ENCODE assay signal across 10 cellular contexts in genomic region chr4:164700471-164700870, GRCh38. TPM values are rescaled to one million over a fixed set of nuclear protein-coding genes. Genes with fewer than 3 reads are reported as not detected.
DNase-seq lines count a peak whose midpoint lies in the region; ATAC-seq and TF ChIP-seq lines count a peak whose summit lies in the region.
"Had no signal": no experiment of that assay in that cellular context is flagged by ENCODE, and none has a peak within 500 bp of the region (broad histone marks: within the 10 kb centered on the region; RNA-seq: fewer than 3 reads in every experiment).

No MANE protein-coding gene starts in this region.

- DNase-seq in activated naive CD8-positive, alpha-beta T cell treated with anti-CD3 and anti-CD28 coated beads, Interleukin-2, amount 50 U/mL, for 24 hours: peak; percentile 2
- no peak for DNase-seq in activated naive CD8-positive, alpha-beta T cell treated with anti-CD3 and anti-CD28 coated beads for 36 hours
- DNase-seq in cerebellar cortex (ENCODE audit: low spot score) (peak; percentile 43), superior temporal gyrus (ENCODE audit: extremely low spot score) (peak; percentile 61)
- no peak for DNase-seq in stimulated activated CD4-positive, alpha-beta T cell treated with anti-CD3 and anti-CD28 coated beads, Interleukin-2, amount 100 ng/mL, for 24 hours
- no peak for DNase-seq in activated naive CD4-positive, alpha-beta T cell treated with Interleukin-2 at 50 U/mL for 16 hours
- no peak for DNase-seq in stimulated activated CD4-positive, alpha-beta T cell treated with anti-CD3 and anti-CD28 coated beads, Interleukin-4, amount 100 ng/mL, for 24 hours

- H3K4me1 Mint-ChIP-seq in activated naive CD8-positive, alpha-beta T cell treated with anti-CD3 and anti-CD28 coated beads, Interleukin-2, amount 50 U/mL, for 24 hours: peaks cover 1% of the 10 kb centered on the region
- no peaks in the 10 kb centered on the region for H3K4me1 Mint-ChIP-seq in activated naive CD8-positive, alpha-beta T cell treated with anti-CD3 and anti-CD28 coated beads for 36 hours
- H3K4me1 Mint-ChIP-seq: memory B cell had no signal

- H3K9me3 Mint-ChIP-seq in activated naive CD8-positive, alpha-beta T cell treated with anti-CD3 and anti-CD28 coated beads, Interleukin-2, amount 50 U/mL, for 24 hours: no peaks in the 10 kb centered on the region
- H3K9me3 Mint-ChIP-seq in activated naive CD8-positive, alpha-beta T cell treated with anti-CD3 and anti-CD28 coated beads for 36 hours: no peaks in the 10 kb centered on the region

- no peak overlapping the region for H3K27ac Mint-ChIP-seq in activated naive CD8-positive, alpha-beta T cell treated with anti-CD3 and anti-CD28 coated beads, Interleukin-2, amount 50 U/mL, for 24 hours
- H3K27ac Mint-ChIP-seq in activated naive CD8-positive, alpha-beta T cell treated with anti-CD3 and anti-CD28 coated beads for 36 hours: no peak overlapping the region
- H3K27ac Mint-ChIP-seq: memory B cell had no signal

- no peak for ATAC-seq in activated naive CD8-positive, alpha-beta T cell treated with anti-CD3 and anti-CD28 coated beads, Interleukin-2, amount 50 U/mL, for 24 hours

- H3K4me3 Mint-ChIP-seq in activated naive CD8-positive, alpha-beta T cell treated with anti-CD3 and anti-CD28 coated beads, Interleukin-2, amount 50 U/mL, for 24 hours: no peak overlapping the region
- H3K4me3 Mint-ChIP-seq in activated naive CD8-positive, alpha-beta T cell treated with anti-CD3 and anti-CD28 coated beads for 36 hours: no peak overlapping the region
- H3K4me3 Mint-ChIP-seq: memory B cell had no signal

- TF ChIP-seq CTCF in LNCAP (IDR thresholded peaks at IDR 0.05): peak; percentile 48; the same call in 1 of the 2 replicates

- H3K27me3 Mint-ChIP-seq in activated naive CD8-positive, alpha-beta T cell treated with anti-CD3 and anti-CD28 coated beads, Interleukin-2, amount 50 U/mL, for 24 hours: no peaks in the 10 kb centered on the region
- no peaks in the 10 kb centered on the region for H3K27me3 Mint-ChIP-seq in activated naive CD8-positive, alpha-beta T cell treated with anti-CD3 and anti-CD28 coated beads for 36 hours

- no peaks in the 10 kb centered on the region for H3K36me3 Mint-ChIP-seq in activated naive CD8-positive, alpha-beta T cell treated with anti-CD3 and anti-CD28 coated beads, Interleukin-2, amount 50 U/mL, for 24 hours (ENCODE audit: low read depth)
- H3K36me3 Mint-ChIP-seq in activated naive CD8-positive, alpha-beta T cell treated with anti-CD3 and anti-CD28 coated beads for 36 hours: no peaks in the 10 kb centered on the region
- H3K36me3 Mint-ChIP-seq: memory B cell had no signal

RNA-seq across cellular contexts. Expression of gene SMIM31, which starts 53.5 kb away (rescaled TPM):
- total RNA-seq in activated naive CD8-positive, alpha-beta T cell treated with anti-CD3 and anti-CD28 coated beads for 36 hours: not detected
- total RNA-seq: cardiac muscle cell had no signal

Comparison
In these comparisons a context has a peak if more than half of its experiments do, and no peak if none do; other contexts are left out.
1. DNase-seq: peak in activated naive CD8-positive, alpha-beta T cell treated with anti-CD3 and anti-CD28 coated beads, Interleukin-2, amount 50 U/mL, for 24 hours (single experiment), cerebellar cortex (single experiment) and superior temporal gyrus (single experiment); none in activated naive CD8-positive, alpha-beta T cell treated with anti-CD3 and anti-CD28 coated beads for 36 hours (single experiment), stimulated activated CD4-positive, alpha-beta T cell treated with anti-CD3 and anti-CD28 coated beads, Interleukin-2, amount 100 ng/mL, for 24 hours (0 of 2), activated naive CD4-positive, alpha-beta T cell treated with Interleukin-2 at 50 U/mL for 16 hours (single experiment) and stimulated activated CD4-positive, alpha-beta T cell treated with anti-CD3 and anti-CD28 coated beads, Interleukin-4, amount 100 ng/mL, for 24 hours (single experiment).